13 cellular contexts compared by ENCODE assay signal in the genomic region with DNA sequence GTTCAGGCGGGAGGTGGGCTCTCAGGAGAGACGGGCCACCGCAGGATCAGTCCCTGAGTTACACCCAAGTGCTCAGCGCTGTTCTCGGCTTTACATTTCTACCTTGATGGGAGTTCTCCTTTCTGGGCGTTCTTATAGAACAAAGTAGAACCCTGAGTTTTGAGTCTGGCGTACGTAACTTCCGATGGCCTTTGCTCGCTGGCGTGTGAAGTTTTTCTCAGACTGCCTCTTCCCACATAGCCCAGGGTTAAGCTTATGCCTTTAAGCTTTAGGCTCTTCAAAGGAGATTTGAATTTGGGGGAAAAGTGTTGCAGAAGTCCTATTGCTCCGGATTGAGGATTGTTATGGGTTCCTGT. TPM values are rescaled to one million over a fixed set of nuclear protein-coding genes. Genes with fewer than 3 reads are reported as not detected.
A peak's percentile ranks its signal among the peaks of the same experiment; 100 is the strongest.
DNase-seq lines count a peak whose midpoint lies in the region; TF ChIP-seq lines count a peak whose summit lies in the region.
"Had no signal": no experiment of that assay in that cellular context is flagged by ENCODE, and none has a peak within 500 bp of the region (broad histone marks: within the 10 kb centered on the region; RNA-seq: fewer than 3 reads in every experiment).

No MANE protein-coding gene starts in this region.

- H3K4me2 ChIP-seq in OCI-LY1 (ENCODE audit: low read length) (peak overlapping the region; percentile 9; the same call in 1 of the 2 replicates), hepatocyte (peak overlapping the region; percentile 69)

- H4K20me1 ChIP-seq in OCI-LY1 (ENCODE audit: insufficient read depth, low read length), result no peaks in the 10 kb centered on the region
- no peaks in the 10 kb centered on the region for H4K20me1 ChIP-seq in hepatocyte (ENCODE audit: insufficient read depth, poor library complexity, severe bottlenecking)

- CTCF ChIA-PET in Calu3 (lab: Charles Lee), result no interaction called here

- no peak for TF ChIP-seq POLR2A in esophagus muscularis mucosa (IDR thresholded peaks at IDR 0.05; ENCODE audit: low read depth)

- no peaks in the 10 kb centered on the region for H3K9me2 ChIP-seq in OCI-LY1 (ENCODE audit: low read depth, low read length)
- H3K9me2 ChIP-seq in hepatocyte (replicated peaks; ENCODE audit: insufficient read depth), result no peaks in the 10 kb centered on the region

- H3K79me2 ChIP-seq in OCI-LY1 (ENCODE audit: insufficient read depth, low read length) (no peaks in the 10 kb centered on the region), hepatocyte (no peaks in the 10 kb centered on the region)

- peak overlapping the region; percentile 52 for H3K27ac Mint-ChIP-seq in type B pancreatic cell
- no peak overlapping the region for H3K27ac Mint-ChIP-seq in Calu3 (ENCODE audit: unreplicated experiment)

- BruUV-seq in Calu3 (replicated peaks; lab: Mats Ljungman, UMichigan), result no TSS peak

- DNase-seq in hepatocyte (ENCODE audit: low spot score) (no peak), type B pancreatic cell (ENCODE audit: extremely low spot score, unreplicated experiment) (no peak), esophagus muscularis mucosa (ENCODE audit: extremely low spot score) (no peak), Calu3 (no peak)
- no peak for DNase-seq in stimulated activated CD4-positive, alpha-beta T cell treated with anti-CD3 and anti-CD28 coated beads, Interleukin-15, amount 100 ng/mL, for 24 hours
- DNase-seq: ACHN, COR-L47, KG1, NCI-H2081, SHP77 treated with DMSO at 0.1 percent for 48 hours had no signal

- H3K27me3 Mint-ChIP-seq in type B pancreatic cell (peaks cover 3% of the 10 kb centered on the region), Calu3 (ENCODE audit: unreplicated experiment) (no peaks in the 10 kb centered on the region)

- no peaks in the 10 kb centered on the region for H3K36me3 Mint-ChIP-seq in type B pancreatic cell
- no peaks in the 10 kb centered on the region for H3K36me3 Mint-ChIP-seq in Calu3 (ENCODE audit: insufficient read depth, unreplicated experiment)

- H3K4me3 ChIP-seq in OCI-LY1 (ENCODE audit: low read depth, low read length, poor library complexity, severe bottlenecking) (no peak overlapping the region), hepatocyte (no peak overlapping the region), mucosa of stomach (ENCODE audit: low read length) (no peak overlapping the region), esophagus muscularis mucosa (no peak overlapping the region)

- WGBS in hepatocyte (ENCODE audit: low lambda C conversion rate, missing lambda C conversion rate), result 72% methylated on average over 12 of the region's 12 CpGs
- WGBS in esophagus muscularis mucosa, result 94% methylated on average over 12 of the region's 12 CpGs

- TF ChIP-seq CTCF in OCI-LY1 (IDR thresholded peaks at IDR 0.05; ENCODE audit: low read length), result no peak
- no peak for TF ChIP-seq CTCF in hepatocyte (IDR thresholded peaks at IDR 0.05; ENCODE audit: poor library complexity)
- no peak for TF ChIP-seq CTCF in type B pancreatic cell (conservative IDR thresholded peaks at IDR 0.05)
- TF ChIP-seq CTCF in esophagus muscularis mucosa (IDR thresholded peaks at IDR 0.05), result no peak
- no peak for TF ChIP-seq CTCF in Calu3 (IDR thresholded peaks at IDR 0.05; ENCODE audit: unreplicated experiment)

- H2AFZ ChIP-seq in OCI-LY1 (ENCODE audit: low read length) (no peak overlapping the region), hepatocyte (no peak overlapping the region)

- peaks cover 31% of the 10 kb centered on the region for H3K4me1 Mint-ChIP-seq in type B pancreatic cell (ENCODE audit: unreplicated experiment)
- peaks cover 35% of the 10 kb centered on the region for H3K4me1 Mint-ChIP-seq in Calu3 (ENCODE audit: low read depth, unreplicated experiment)

- H3K4me1 ChIP-seq in OCI-LY1 (ENCODE audit: insufficient read depth, low read length, severe bottlenecking) (peaks cover 34% of the 10 kb centered on the region), hepatocyte (ENCODE audit: insufficient read depth) (peaks cover 38% of the 10 kb centered on the region), mucosa of stomach (ENCODE audit: control insufficient read depth, insufficient read depth, low read length) (peaks cover 57% of the 10 kb centered on the region), esophagus muscularis mucosa (peaks cover 0 to 4% (median 0%) of the 10 kb centered on the region in 4 donors)

- H3K27me3 ChIP-seq in OCI-LY1 (ENCODE audit: insufficient read depth, low read length) (no peaks in the 10 kb centered on the region), hepatocyte (no peaks in the 10 kb centered on the region), mucosa of stomach (ENCODE audit: control insufficient read depth, insufficient read depth, low read length) (no peaks in the 10 kb centered on the region), esophagus muscularis mucosa (peaks cover 0 to 18% (median 0%) of the 10 kb centered on the region in 4 donors)

- intact Hi-C loops in esophagus muscularis mucosa (cut with DNase I) (no loop called here), Calu3 (cut with micrococcal nuclease; ENCODE audit: unreplicated experiment) (no loop called here)

- no peak for TF ChIP-seq EP300 in esophagus muscularis mucosa (IDR thresholded peaks at IDR 0.05)

- H3K4me3 Mint-ChIP-seq in type B pancreatic cell (no peak overlapping the region), Calu3 (ENCODE audit: low read depth, unreplicated experiment) (no peak overlapping the region)

- H3K27ac ChIP-seq in OCI-LY1 (ENCODE audit: low read depth, low read length, poor library complexity, severe bottlenecking), result peak overlapping the region; percentile 54
- H3K27ac ChIP-seq in hepatocyte, result peak overlapping the region; percentile 83
- H3K27ac ChIP-seq in esophagus muscularis mucosa (replicated peaks in 1 of 4), result no peak overlapping the region

- H3F3A ChIP-seq in OCI-LY1 (ENCODE audit: insufficient read depth, low read length), result no peaks in the 10 kb centered on the region

- no peaks in the 10 kb centered on the region for H3K9me3 Mint-ChIP-seq in type B pancreatic cell
- no peaks in the 10 kb centered on the region for H3K9me3 Mint-ChIP-seq in Calu3 (ENCODE audit: low read depth, unreplicated experiment)

- no peaks in the 10 kb centered on the region for H3K36me3 ChIP-seq in OCI-LY1 (ENCODE audit: insufficient read depth, low read length)
- no peaks in the 10 kb centered on the region for H3K36me3 ChIP-seq in hepatocyte (replicated peaks; ENCODE audit: insufficient read depth, low read depth)
- H3K36me3 ChIP-seq in mucosa of stomach (ENCODE audit: control insufficient read depth, insufficient read depth, low read length), result no peaks in the 10 kb centered on the region
- no peaks in the 10 kb centered on the region for H3K36me3 ChIP-seq in esophagus muscularis mucosa

- H3K9ac ChIP-seq in OCI-LY1 (ENCODE audit: low read length) (no peak overlapping the region), mucosa of stomach (ENCODE audit: low read length) (peak overlapping the region; percentile 45)

- H3K9me3 ChIP-seq in OCI-LY1 (ENCODE audit: low read length) (no peaks in the 10 kb centered on the region), hepatocyte (ENCODE audit: low read depth) (no peaks in the 10 kb centered on the region), mucosa of stomach (ENCODE audit: control insufficient read depth, low read length) (no peaks in the 10 kb centered on the region), esophagus muscularis mucosa (no peaks in the 10 kb centered on the region)

RNA-seq across cellular contexts. Expression of a gene that starts 13.7 kb away (rescaled TPM):
- total RNA-seq in hepatocyte (0.20 TPM in 1 of 2 replicates, not detected in the other), type B pancreatic cell (ENCODE audit: low replicate concordance) (not detected in 2 replicates), esophagus muscularis mucosa (not detected), Calu3 (2022) (not detected in 2 replicates)
- 0.30 and 0.74 TPM in 2 replicates for polyA plus RNA-seq in hepatocyte
- total RNA-seq: M059J had no signal

RNA-seq across cellular contexts. Expression of a gene that starts 32.0 kb away (rescaled TPM):
- 24.0 and 31.2 TPM in 2 replicates for total RNA-seq in hepatocyte
- polyA plus RNA-seq in hepatocyte, result 38.4 and 65.3 TPM in 2 replicates
- 25.9 and 35.9 TPM in 2 replicates for total RNA-seq in type B pancreatic cell (ENCODE audit: low replicate concordance)
- 1 to 10 TPM; 1.2 to 4.6 (median 2.2) TPM for total RNA-seq in esophagus muscularis mucosa
- 6.5 and 7.7 TPM in 2 replicates for total RNA-seq in Calu3 (2022)

RNA-seq across cellular contexts. Expression of a gene that starts 52.4 kb away (rescaled TPM):
- total RNA-seq in hepatocyte, result 12.8 and 15.5 TPM in 2 replicates
- polyA plus RNA-seq in hepatocyte, result 9.6 and 11.3 TPM in 2 replicates
- 10.0 and 14.7 TPM in 2 replicates for total RNA-seq in type B pancreatic cell (ENCODE audit: low replicate concordance)
- total RNA-seq in esophagus muscularis mucosa, result not detected
- total RNA-seq in Calu3 (2022), result 2.0 and 2.1 TPM in 2 replicates

Comparison
In these comparisons a context has a peak if more than half of its experiments do, and no peak if none do; other contexts are left out.
1. H3K27ac ChIP-seq: peak in OCI-LY1 (single experiment) and hepatocyte (single experiment); none in esophagus muscularis mucosa (0 of 4).